21 cellular contexts compared by ENCODE assay signal in the genomic region with DNA sequence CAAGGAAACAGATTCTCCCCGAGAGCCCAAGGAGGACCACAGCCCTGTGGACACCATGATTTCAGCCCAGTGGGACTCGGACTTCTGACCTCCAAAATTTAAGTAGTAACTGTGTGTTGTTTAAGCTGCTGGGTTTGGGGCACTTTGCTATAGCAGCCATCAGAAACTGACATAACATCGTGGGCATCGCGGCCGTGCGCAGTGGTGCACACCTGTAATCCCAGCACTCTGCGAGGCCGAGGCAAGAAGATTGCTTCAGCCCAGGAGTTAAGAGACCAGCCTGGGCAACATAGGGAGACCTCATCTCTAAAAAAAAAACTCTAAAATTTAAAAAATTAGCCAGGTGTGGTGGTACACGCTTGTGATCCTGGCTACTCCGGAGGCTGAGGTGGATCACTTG.
A peak's percentile ranks its signal among the peaks of the same experiment; 100 is the strongest.
DNase-seq lines count a peak whose midpoint lies in the region; ATAC-seq, FAIRE-seq and TF ChIP-seq lines count a peak whose summit lies in the region.
"Had no signal": no experiment of that assay in that cellular context is flagged by ENCODE, and none has a peak within 500 bp of the region (broad histone marks: within the 10 kb centered on the region; RNA-seq: fewer than 3 reads in every experiment).

No MANE protein-coding gene starts in this region.

- H3K9me3 ChIP-seq in HepG2 (ENCODE audit: low read length) (no peaks in the 10 kb centered on the region), right lobe of liver (no peaks in the 10 kb centered on the region), osteoblast (ENCODE audit: low read depth, low read length) (no peaks in the 10 kb centered on the region)
- H3K9me3 ChIP-seq: BE2C, Caco-2 had no signal

- DNase-seq in HepG2 (ENCODE audit: low spot score) (no peak), right lobe of liver (no peak), dorsolateral prefrontal cortex (no peak), osteoblast (ENCODE audit: insufficient read length, low spot score, missing footprints) (peak; percentile 62), HUDEP-2 (lab: John Stamatoyannopoulos, UW; ENCODE audit: unreplicated experiment in 76 of 76) (no peak), posterior vena cava (ENCODE audit: low spot score) (no peak)
- DNase-seq: ACHN; BE2C; CD4-positive, alpha-beta T cell; HCEC 1CT had no signal

- no peaks in the 10 kb centered on the region for H3K4me1 ChIP-seq in HepG2 (ENCODE audit: insufficient read depth, low read length)
- no peaks in the 10 kb centered on the region for H3K4me1 ChIP-seq in right lobe of liver
- H3K4me1 ChIP-seq in osteoblast (ENCODE audit: insufficient read depth, low read length), result no peaks in the 10 kb centered on the region

- H3K36me3 ChIP-seq in HepG2 (replicated peaks in 1 of 2; ENCODE audit: control insufficient read depth in 1 of 2, insufficient read depth in 2 of 2, low read length in 2 of 2) (no peaks in the 10 kb centered on the region), right lobe of liver (peaks cover 0 to 8% (median 0%) of the 10 kb centered on the region in 4 donors), osteoblast (ENCODE audit: insufficient read depth, low read length) (peaks cover 5% of the 10 kb centered on the region)
- H3K36me3 ChIP-seq: BE2C had no signal

- no peak overlapping the region for H3K27ac ChIP-seq in HepG2 (ENCODE audit: extremely low read length, insufficient read depth, low read length)
- H3K27ac ChIP-seq in right lobe of liver, result no peak overlapping the region
- peak overlapping the region in 43 of 59 donors; percentile 12 to 100 (median 97) for H3K27ac ChIP-seq in dorsolateral prefrontal cortex
- no peak overlapping the region for H3K27ac ChIP-seq in osteoblast (ENCODE audit: low read depth, low read length)
- H3K27ac ChIP-seq in temporal lobe (ENCODE audit: low read depth, low read length), result peak overlapping the region; percentile 99
- H3K27ac ChIP-seq: C4-2B, HL-60 had no signal

- H3K9ac ChIP-seq in HepG2 (ENCODE audit: insufficient read depth, low read depth, low read length), result no peak overlapping the region

- POLR2A ChIA-PET in HepG2 (lab: Yijun Ruan, JAX), result no interaction called here

- H3K4me2 ChIP-seq in HepG2 (ENCODE audit: low read depth, low read length) (no peak overlapping the region), osteoblast (ENCODE audit: insufficient read depth, low read length) (no peak overlapping the region)
- H3K4me2 ChIP-seq: GM23338 had no signal

- TF ChIP-seq CTCF in HepG2 (CRISPR knock-in tag; IDR thresholded peaks at IDR 0.05) (no peak), right lobe of liver (IDR thresholded peaks at IDR 0.05) (no peak), dorsolateral prefrontal cortex (IDR thresholded peaks at IDR 0.05 in 54 of 56, conservative IDR thresholded peaks at IDR 0.05 in 2 of 56; ENCODE audit: low read depth in 1 of 56, partially characterized antibody in 56 of 56) (no peak), osteoblast (IDR thresholded peaks at IDR 0.05; ENCODE audit: extremely low read depth, low read depth, low read length) (no peak)

- FAIRE-seq in HepG2 (lab: Jason Lieb, UNC), result peak; percentile 4
- FAIRE-seq: A204.1, D721Med, G401.6, GM12891, GM18507, H54 had no signal

- intact Hi-C loops in HepG2 (cut with micrococcal nuclease; ENCODE audit: unreplicated experiment), result no loop called here
- intact Hi-C loops in right lobe of liver (cut with DNase I), result no loop called here
- intact Hi-C loops in dorsolateral prefrontal cortex (cut with DNase I), result loop anchor here in 1 of 2 donors (2.0 to 10.0 kb wide), 2 partner anchors 15 to 403 kb away; no protein-coding TSS in a partner anchor
- intact Hi-C loops in posterior vena cava (cut with DNase I), result no loop called here

- H2AFZ ChIP-seq in HepG2 (ENCODE audit: low read length) (no peak overlapping the region), osteoblast (ENCODE audit: low read length) (no peak overlapping the region)
- H2AFZ ChIP-seq: GM23338 had no signal

- in situ Hi-C loops in HepG2 (cut with HindIII; ENCODE audit: extremely low pct_ligation_motif_present, low pct_unique_long_range_greater_than_20kb), result no loop called here

- TF ChIP-seq EP300 in HepG2 (IDR thresholded peaks at IDR 0.05; ENCODE audit: low read depth in 2 of 2, low read length in 2 of 2), result no peak
- no peak for TF ChIP-seq EP300 in HepG2 (CRISPR knock-in tag; IDR thresholded peaks at IDR 0.05; ENCODE audit: borderline replicate concordance)

- ATAC-seq in HepG2 (no peak), right lobe of liver (no peak)
- ATAC-seq: GM23338 had no signal

- 69% methylated on average over 11 of the region's 11 CpGs for WGBS in HepG2 (ENCODE audit: low lambda C conversion rate)
- 95% methylated on average over 8 of the region's 11 CpGs for WGBS in right lobe of liver (ENCODE audit: insufficient coverage, low coverage, low lambda C conversion rate, missing lambda C conversion rate)

- no peaks in the 10 kb centered on the region for H3K79me2 ChIP-seq in HepG2 (ENCODE audit: insufficient read depth, low read length)
- H3K79me2 ChIP-seq in osteoblast (ENCODE audit: insufficient read depth, low read length), result no peaks in the 10 kb centered on the region

- CTCF ChIA-PET in HepG2 (lab: Yijun Ruan, JAX; ENCODE audit: low intra/inter-chr PET ratio, low total read pairs), result interaction anchor here (1.3 kb wide), 1 partner anchor 253 kb away, joined by 4 read pairs; no protein-coding TSS in a partner anchor

- H4K20me1 ChIP-seq in HepG2 (ENCODE audit: insufficient read depth, low read length), result no peaks in the 10 kb centered on the region
- no peaks in the 10 kb centered on the region for H4K20me1 ChIP-seq in osteoblast (ENCODE audit: insufficient read depth, low read length)

- H3K27me3 ChIP-seq in HepG2 (ENCODE audit: control insufficient read depth in 1 of 2, insufficient read depth in 2 of 2, low read length in 2 of 2) (peaks cover 5 to 41% of the 10 kb centered on the region in 2 experiments; a peak in 3 of 5 replicates), right lobe of liver (no peaks in the 10 kb centered on the region), dorsolateral prefrontal cortex (no peaks in the 10 kb centered on the region), osteoblast (ENCODE audit: insufficient read depth, low read length) (no peaks in the 10 kb centered on the region)
- H3K27me3 ChIP-seq: BE2C had no signal

- H3K4me3 ChIP-seq in HepG2 (replicated peaks in 1 of 3; ENCODE audit: insufficient read depth in 1 of 3, low read depth in 2 of 3, low read length in 3 of 3), result no peak overlapping the region
- no peak overlapping the region for H3K4me3 ChIP-seq in right lobe of liver
- peak overlapping the region in 2 of 59 donors; percentile 63 to 65 for H3K4me3 ChIP-seq in dorsolateral prefrontal cortex
- H3K4me3 ChIP-seq in osteoblast (ENCODE audit: insufficient read depth, low read length), result no peak overlapping the region
- H3K4me3 ChIP-seq: GM23338 had no signal

- no TSS peak for BruUV-seq in HepG2 (replicated peaks; lab: Mats Ljungman, UMichigan)

- no peak for TF ChIP-seq POLR2A in HepG2 (IDR thresholded peaks at IDR 0.05; ENCODE audit: insufficient read depth in 1 of 2, low read depth in 2 of 2, low read length in 2 of 2)
- no peak for TF ChIP-seq POLR2A in right lobe of liver (IDR thresholded peaks at IDR 0.05)

- no peak for TF ChIP-seq RAD21 in HepG2 (CRISPR knock-in tag; IDR thresholded peaks at IDR 0.05)

TF ChIP-seq in HepG2, 621 proteins besides CTCF, POLR2A, EP300 and RAD21 (continues in another document):
- no peak for TF ChIP-seq ZNF652 (CRISPR knock-in tag; IDR thresholded peaks at IDR 0.05; ENCODE audit: borderline replicate concordance, low read depth)
- no peak for TF ChIP-seq MZF1 (CRISPR knock-in tag; IDR thresholded peaks at IDR 0.05; ENCODE audit: borderline replicate concordance)
- no peak for TF ChIP-seq ZNF644 (CRISPR knock-in tag; IDR thresholded peaks at IDR 0.05; ENCODE audit: low read depth)
- no peak for TF ChIP-seq HNRNPL (IDR thresholded peaks at IDR 0.05; ENCODE audit: low read depth, low read length)
- TF ChIP-seq MED1 (CRISPR knock-in tag; IDR thresholded peaks at IDR 0.05), result no peak

Comparison
In these comparisons a context has a peak if more than half of its experiments do, and no peak if none do; other contexts are left out.
1. H3K27ac ChIP-seq: peak in dorsolateral prefrontal cortex (43 of 59) and temporal lobe (single experiment); none in HepG2 (single experiment), right lobe of liver (0 of 3) and osteoblast (single experiment).